ENCODE assay signal across 13 cellular contexts in the genomic region with DNA sequence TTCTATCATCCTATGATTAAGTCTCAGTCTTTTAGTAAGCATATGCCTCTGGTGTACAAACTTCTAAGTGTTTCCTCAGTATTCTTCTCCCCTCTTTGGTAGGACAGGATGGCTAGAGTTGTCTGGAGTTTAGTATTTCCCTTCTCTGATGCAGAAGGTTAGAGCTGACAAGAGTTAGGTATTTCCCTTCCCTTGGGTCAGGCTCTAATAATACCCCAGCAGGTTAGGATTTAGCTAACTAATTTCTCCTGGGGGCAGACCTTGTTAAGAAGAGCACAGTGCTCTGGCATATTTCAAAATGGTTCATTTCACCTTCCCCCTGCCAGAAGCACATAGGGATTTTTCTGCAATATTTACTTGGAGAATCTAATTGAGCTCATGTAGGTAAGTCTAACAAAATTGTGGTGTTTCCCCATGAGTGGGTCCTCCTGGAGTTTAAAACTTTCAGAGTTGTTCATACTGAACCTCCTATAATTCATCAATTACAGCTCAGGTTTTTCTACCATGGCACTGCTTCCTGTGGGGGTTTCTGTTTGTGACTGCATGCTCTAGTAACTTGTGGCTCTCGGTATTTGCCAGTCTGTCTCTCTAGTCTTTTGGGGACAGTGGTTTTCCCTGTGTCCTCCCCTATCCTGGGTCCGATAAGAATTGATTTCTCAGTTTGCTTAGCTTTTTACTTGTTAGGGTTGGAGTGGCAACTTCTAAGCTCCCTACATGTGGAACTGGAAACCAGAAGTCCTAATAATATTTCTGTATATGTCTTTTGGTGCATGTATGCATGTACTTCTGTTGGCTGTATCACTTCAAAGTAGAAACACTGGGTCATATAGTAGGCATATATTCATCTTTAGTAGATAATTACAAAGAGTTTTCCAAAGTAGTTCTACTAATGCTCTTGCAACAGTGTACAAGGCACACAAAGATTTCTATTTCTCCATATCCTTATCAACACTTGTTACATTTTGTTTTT.
DNase-seq lines count a peak whose midpoint lies in the region; ATAC-seq, FAIRE-seq and TF ChIP-seq lines count a peak whose summit lies in the region.
"Had no signal": no experiment of that assay in that cellular context is flagged by ENCODE, and none has a peak within 500 bp of the region (broad histone marks: within the 10 kb centered on the region; RNA-seq: fewer than 3 reads in every experiment).

No MANE protein-coding gene starts in this region.

- no peak overlapping the region for H2BK120ac ChIP-seq in mesenchymal stem cell (ENCODE audit: low read depth, low read length)

- ATAC-seq in GM18868 (IDR thresholded peaks at IDR 0.05; ENCODE audit: unreplicated experiment): peak; percentile 95
- peak; percentile 94 for ATAC-seq in GM21576 (IDR thresholded peaks at IDR 0.05; ENCODE audit: unreplicated experiment)
- ATAC-seq in HG03103 (IDR thresholded peaks at IDR 0.05; ENCODE audit: low read depth, unreplicated experiment): peak; percentile 94
- no peak for ATAC-seq in HepG2
- ATAC-seq: K562 had no signal

- no peak overlapping the region for H3K18ac ChIP-seq in mesenchymal stem cell (ENCODE audit: low read depth in 1 of 2, low read length in 2 of 2)

- POLR2A ChIA-PET in HepG2 (lab: Yijun Ruan, JAX) (no interaction called here), GM10248 (lab: Yijun Ruan, JAX) (interaction anchor here (0.6 kb wide), 1 partner anchor 527 kb away, joined by 3 read pairs; no protein-coding TSS in a partner anchor)

- peak overlapping the region; percentile 71 for H2BK5ac ChIP-seq in mesenchymal stem cell (ENCODE audit: low read depth, low read length, poor library complexity, severe bottlenecking)

- no peak overlapping the region for H3K9ac ChIP-seq in mesenchymal stem cell (ENCODE audit: low read length)
- no peak overlapping the region for H3K9ac ChIP-seq in HepG2 (ENCODE audit: insufficient read depth, low read depth, low read length)

- H3K4me1 ChIP-seq in mesenchymal stem cell (ENCODE audit: control insufficient read depth, insufficient read depth, low read depth, low read length) (no peaks in the 10 kb centered on the region), HepG2 (ENCODE audit: insufficient read depth, low read length) (peaks cover 11% of the 10 kb centered on the region), testis (no peaks in the 10 kb centered on the region)

- H3K9me3 ChIP-seq in mesenchymal stem cell (ENCODE audit: control insufficient read depth, low read length) (no peaks in the 10 kb centered on the region), HepG2 (ENCODE audit: low read length) (no peaks in the 10 kb centered on the region), testis (no peaks in the 10 kb centered on the region)
- H3K9me3 ChIP-seq: tibial artery had no signal

- CTCF ChIA-PET in HepG2 (lab: Yijun Ruan, JAX; ENCODE audit: low intra/inter-chr PET ratio, low total read pairs): no interaction called here
- CTCF ChIA-PET in GM10248 (lab: Yijun Ruan, JAX): interaction anchor here (0.8 to 1.9 kb wide), 7 partner anchors 8 to 218 kb away, joined by 3 to 8 read pairs (median 3); no protein-coding TSS in a partner anchor

- H3K4me2 ChIP-seq in mesenchymal stem cell (ENCODE audit: low read length, poor library complexity, severe bottlenecking): no peak overlapping the region
- H3K4me2 ChIP-seq in HepG2 (ENCODE audit: low read depth, low read length): no peak overlapping the region

- in situ Hi-C loops in HepG2 (cut with HindIII; ENCODE audit: extremely low pct_ligation_motif_present, low pct_unique_long_range_greater_than_20kb): no loop called here

- H2BK12ac ChIP-seq in mesenchymal stem cell (ENCODE audit: low read length in 2 of 2): no peak overlapping the region

- no peak for TF ChIP-seq RAD21 in HepG2 (CRISPR knock-in tag; IDR thresholded peaks at IDR 0.05)

- no peak overlapping the region for H3K4me3 ChIP-seq in mesenchymal stem cell (ENCODE audit: insufficient read depth in 1 of 2, low read depth in 1 of 2, low read length in 2 of 2)
- no peak overlapping the region for H3K4me3 ChIP-seq in HepG2 (replicated peaks in 1 of 3; ENCODE audit: insufficient read depth in 1 of 3, low read depth in 2 of 3, low read length in 3 of 3)
- H3K4me3 ChIP-seq in testis: no peak overlapping the region
- H3K4me3 ChIP-seq: K562, tibial artery had no signal

- WGBS in mesenchymal stem cell: 88% methylated on average over 1 of the region's 2 CpGs
- WGBS in HepG2 (ENCODE audit: low lambda C conversion rate): 95% methylated on average over 2 of the region's 2 CpGs
- 90 to 97% methylated on average over 2 of the region's 2 CpGs for WGBS in testis, 2 donors

- TF ChIP-seq POLR2A in HepG2 (IDR thresholded peaks at IDR 0.05; ENCODE audit: insufficient read depth in 1 of 2, low read depth in 2 of 2, low read length in 2 of 2) (no peak), testis (IDR thresholded peaks at IDR 0.05) (no peak)

- no peak overlapping the region for H3K23ac ChIP-seq in mesenchymal stem cell (ENCODE audit: low read length in 2 of 2)

- TF ChIP-seq CTCF in HepG2 (CRISPR knock-in tag; IDR thresholded peaks at IDR 0.05): no peak
- TF ChIP-seq CTCF in testis (IDR thresholded peaks at IDR 0.05): no peak
- TF ChIP-seq CTCF in GM10248 (IDR thresholded peaks at IDR 0.05; ENCODE audit: control extremely low read depth, extremely low read depth, low read depth, missing control alignments): no peak

- H2AK5ac ChIP-seq in mesenchymal stem cell (ENCODE audit: low read length, severe bottlenecking): peak overlapping the region; percentile 77

- H4K91ac ChIP-seq in mesenchymal stem cell (ENCODE audit: low read length): no peak overlapping the region

- H2AFZ ChIP-seq in mesenchymal stem cell (ENCODE audit: low read depth, low read length) (no peak overlapping the region), HepG2 (ENCODE audit: low read length) (no peak overlapping the region)

- no peaks in the 10 kb centered on the region for H3K36me3 ChIP-seq in mesenchymal stem cell (ENCODE audit: control insufficient read depth in 1 of 2, insufficient read depth in 2 of 2, low read depth in 1 of 2, low read length in 2 of 2)
- peaks cover 0 to 4% of the 10 kb centered on the region in 2 experiments; a peak in 1 of 5 replicates for H3K36me3 ChIP-seq in HepG2 (replicated peaks in 1 of 2; ENCODE audit: control insufficient read depth in 1 of 2, insufficient read depth in 2 of 2, low read length in 2 of 2)
- no peaks in the 10 kb centered on the region for H3K36me3 ChIP-seq in testis (ENCODE audit: low read depth, missing control alignments)
- H3K36me3 ChIP-seq: tibial artery, WERI-Rb-1 had no signal

- H3K27me3 ChIP-seq in mesenchymal stem cell (ENCODE audit: control insufficient read depth in 1 of 2, insufficient read depth in 1 of 2, low read length in 2 of 2) (no peaks in the 10 kb centered on the region), HepG2 (ENCODE audit: control insufficient read depth in 1 of 2, insufficient read depth in 2 of 2, low read length in 2 of 2) (no peaks in the 10 kb centered on the region), testis (no peaks in the 10 kb centered on the region)
- H3K27me3 ChIP-seq: tibial artery had no signal

- H3K79me2 ChIP-seq in HepG2 (ENCODE audit: insufficient read depth, low read length): no peaks in the 10 kb centered on the region

- no peak overlapping the region for H2BK15ac ChIP-seq in mesenchymal stem cell (ENCODE audit: low read depth, poor library complexity, severe bottlenecking)

- no peak for TF ChIP-seq EP300 in HepG2 (IDR thresholded peaks at IDR 0.05; ENCODE audit: low read depth in 2 of 2, low read length in 2 of 2)
- no peak for TF ChIP-seq EP300 in HepG2 (CRISPR knock-in tag; IDR thresholded peaks at IDR 0.05; ENCODE audit: borderline replicate concordance)

- intact Hi-C loops in HepG2 (cut with micrococcal nuclease; ENCODE audit: unreplicated experiment) (no loop called here), testis (cut with DNase I; ENCODE audit: low total_unique reads) (no loop called here)

- H3K79me1 ChIP-seq in mesenchymal stem cell (replicated peaks; ENCODE audit: low read length, poor library complexity, severe bottlenecking): peaks cover 10% of the 10 kb centered on the region

- no peaks in the 10 kb centered on the region for H4K20me1 ChIP-seq in HepG2 (ENCODE audit: insufficient read depth, low read length)

- no peak overlapping the region for H3K4ac ChIP-seq in mesenchymal stem cell (ENCODE audit: low read depth in 1 of 2, low read length in 2 of 2)

- BruUV-seq in HepG2 (replicated peaks; lab: Mats Ljungman, UMichigan): no TSS peak

- no peak for FAIRE-seq in HepG2 (lab: Jason Lieb, UNC)
- FAIRE-seq: K562 had no signal

- no peak overlapping the region for H4K8ac ChIP-seq in mesenchymal stem cell (ENCODE audit: low read length)

- H3K27ac ChIP-seq in mesenchymal stem cell (ENCODE audit: low read length, poor library complexity, severe bottlenecking): peak overlapping the region; percentile 83
- no peak overlapping the region for H3K27ac ChIP-seq in HepG2 (ENCODE audit: extremely low read length, insufficient read depth, low read length)
- H3K27ac ChIP-seq in testis: no peak overlapping the region
- H3K27ac ChIP-seq: tibial artery, WERI-Rb-1 had no signal

- DNase-seq in mesenchymal stem cell (no peak), HepG2 (ENCODE audit: low spot score) (no peak), testis (no peak), GM10248 (ENCODE audit: extremely low spot score) (no peak)
- DNase-seq in stimulated activated CD4-positive, alpha-beta T cell treated with anti-CD3 and anti-CD28 coated beads, Interleukin-15, amount 100 ng/mL, for 24 hours: no peak
- DNase-seq: cerebellar nuclear complex, COR-L47, tibial artery, WERI-Rb-1 had no signal

- H3K14ac ChIP-seq in mesenchymal stem cell (ENCODE audit: low read length in 2 of 2): no peak overlapping the region

TF ChIP-seq in HepG2, 621 proteins besides CTCF, POLR2A, EP300 and RAD21 (continues in another document):
- TF ChIP-seq ARID2 (CRISPR knock-in tag; IDR thresholded peaks at IDR 0.05; ENCODE audit: borderline replicate concordance): no peak
- no peak for TF ChIP-seq KDM3A (CRISPR knock-in tag; IDR thresholded peaks at IDR 0.05; ENCODE audit: low read depth)
- TF ChIP-seq ZC3H4 (CRISPR knock-in tag; IDR thresholded peaks at IDR 0.05; ENCODE audit: borderline replicate concordance): no peak
- TF ChIP-seq ZC3H13 (CRISPR knock-in tag; IDR thresholded peaks at IDR 0.05): no peak
- TF ChIP-seq JARID2 (CRISPR knock-in tag; IDR thresholded peaks at IDR 0.05; ENCODE audit: insufficient replicate concordance): no peak
- TF ChIP-seq CEBPB (IDR thresholded peaks at IDR 0.05; ENCODE audit: borderline replicate concordance, low read depth, low read length): no peak
